ENCODE assay signal across 28 cellular contexts in genomic region chr18:78171954-78172353, GRCh38.
"Had no signal": no experiment of that assay in that cellular context is flagged by ENCODE, and none has a peak within 500 bp of the region (broad histone marks: within the 10 kb centered on the region; RNA-seq: fewer than 3 reads in every experiment).

No MANE protein-coding gene starts in this region.

- H3K4me3 ChIP-seq: colonic mucosa, coronary artery, dorsolateral prefrontal cortex, esophagus muscularis mucosa, esophagus squamous epithelium, gastrocnemius medialis, gastroesophageal sphincter, heart left ventricle, heart right ventricle had no signal

- DNase-seq: colonic mucosa; cortex of kidney; dermis blood vessel endothelial cell; dorsolateral prefrontal cortex; effector CD4-positive, alpha-beta T cell; effector CD8-positive, alpha-beta T cell; effector memory CD4-positive, alpha-beta T cell; effector memory CD8-positive, alpha-beta T cell; endodermal cell; erythroblast; esophagus squamous epithelium; foreskin fibroblast; foreskin keratinocyte; foreskin melanocyte; gastrocnemius medialis; glutamatergic neuron; head of caudate nucleus; heart left ventricle; heart right ventricle had no signal

- H3K4me1 ChIP-seq: colonic mucosa, esophagus muscularis mucosa, esophagus squamous epithelium, foreskin keratinocyte, gastrocnemius medialis, gastroesophageal sphincter, heart left ventricle, heart right ventricle had no signal

- H3K36me3 ChIP-seq: colonic mucosa, esophagus muscularis mucosa, esophagus squamous epithelium, gastrocnemius medialis, gastroesophageal sphincter, heart left ventricle, heart right ventricle had no signal

- FAIRE-seq: colon, endometrium, endothelial cell of umbilical vein, frontal cortex had no signal

- H3K27me3 ChIP-seq: colonic mucosa, esophagus squamous epithelium, foreskin keratinocyte, gastrocnemius medialis, gastroesophageal sphincter had no signal

- H3K9me3 ChIP-seq: colonic mucosa, esophagus muscularis mucosa, esophagus squamous epithelium, gastrocnemius medialis, gastroesophageal sphincter, heart left ventricle, heart right ventricle had no signal

- ATAC-seq: effector memory CD8-positive, alpha-beta T cell; esophagus mucosa; foreskin keratinocyte; gastrocnemius medialis; gastroesophageal sphincter; heart left ventricle; heart right ventricle had no signal

- H3K27ac ChIP-seq: colonic mucosa, coronary artery, dorsolateral prefrontal cortex, epithelial cell of prostate, esophagus muscularis mucosa, esophagus squamous epithelium, foreskin keratinocyte, gastrocnemius medialis, gastroesophageal sphincter, heart left ventricle, heart right ventricle had no signal
